ENCODE assay signal across 11 cellular contexts in the genomic region with DNA sequence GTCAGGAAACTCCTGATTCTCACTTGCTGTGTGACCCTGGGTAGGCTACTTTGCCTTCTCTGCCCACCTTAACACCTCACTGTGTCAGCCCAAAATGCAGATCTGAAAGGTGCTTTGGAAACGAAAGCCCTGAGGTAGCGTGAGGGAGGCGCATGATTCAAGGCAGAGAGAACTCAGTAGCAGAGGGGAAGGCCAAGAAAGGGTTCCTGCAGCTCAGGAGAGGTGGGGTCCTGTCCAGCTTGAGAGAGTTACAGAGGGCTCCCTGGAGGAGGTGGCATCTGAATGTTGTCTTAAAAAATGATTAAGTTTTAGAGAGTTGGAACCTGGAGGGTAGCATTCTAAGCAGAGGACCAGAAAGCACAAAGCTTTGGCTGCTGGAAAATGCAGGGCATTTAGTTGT. TPM values are rescaled to one million over a fixed set of nuclear protein-coding genes. Genes with fewer than 3 reads are reported as not detected.
DNase-seq lines count a peak whose midpoint lies in the region; TF ChIP-seq lines count a peak whose summit lies in the region.
"Had no signal": no experiment of that assay in that cellular context is flagged by ENCODE, and none has a peak within 500 bp of the region (broad histone marks: within the 10 kb centered on the region; RNA-seq: fewer than 3 reads in every experiment).

No MANE protein-coding gene starts in this region.

- CTCF ChIA-PET in Calu3 (lab: Charles Lee) = interaction anchor here (0.6 to 1.6 kb wide), 5 partner anchors 11 to 229 kb away, joined by 3 to 16 read pairs (median 7); partner anchors contain the start of gene TGM2

- TF ChIP-seq CTCF in Calu3 (IDR thresholded peaks at IDR 0.05; ENCODE audit: unreplicated experiment) (no peak), Peyer's patch (IDR thresholded peaks at IDR 0.05) (no peak), hepatocyte (IDR thresholded peaks at IDR 0.05; ENCODE audit: poor library complexity) (no peak), sigmoid colon (IDR thresholded peaks at IDR 0.05) (no peak)

- H3K4me1 ChIP-seq in Peyer's patch = peaks cover 3 to 34% (median 12%) of the 10 kb centered on the region in 4 donors
- peaks cover 16% of the 10 kb centered on the region for H3K4me1 ChIP-seq in hepatocyte (ENCODE audit: insufficient read depth)
- H3K4me1 ChIP-seq in sigmoid colon = peaks cover 0 to 38% (median 22%) of the 10 kb centered on the region in 4 donors

- H3K9me2 ChIP-seq in hepatocyte (replicated peaks; ENCODE audit: insufficient read depth) = no peaks in the 10 kb centered on the region

- no peaks in the 10 kb centered on the region for H3K9me3 ChIP-seq in Peyer's patch
- H3K9me3 ChIP-seq in hepatocyte (ENCODE audit: low read depth) = no peaks in the 10 kb centered on the region
- no peaks in the 10 kb centered on the region for H3K9me3 ChIP-seq in sigmoid colon

- H3K27me3 ChIP-seq in Peyer's patch (no peaks in the 10 kb centered on the region), hepatocyte (no peaks in the 10 kb centered on the region), sigmoid colon (no peaks in the 10 kb centered on the region)
- H3K27me3 ChIP-seq: dorsolateral prefrontal cortex had no signal

- peaks cover 0 to 39% (median 0%) of the 10 kb centered on the region in 3 donors for H3K36me3 ChIP-seq in Peyer's patch
- no peaks in the 10 kb centered on the region for H3K36me3 ChIP-seq in hepatocyte (replicated peaks; ENCODE audit: insufficient read depth, low read depth)
- peaks cover 0 to 49% (median 31%) of the 10 kb centered on the region in 4 donors for H3K36me3 ChIP-seq in sigmoid colon

- DNase-seq in Calu3 (no peak), Peyer's patch (no peak), hepatocyte (ENCODE audit: low spot score) (no peak), sigmoid colon (no peak), T1000 (lab: John Stamatoyannopoulos, UW) (no peak), NCI-H2196 treated with DMSO at 0.1 percent for 48 hours (lab: John Stamatoyannopoulos, UW; ENCODE audit: unreplicated experiment) (no peak), GOT3 (lab: John Stamatoyannopoulos, UW) (no peak), OCI-M1 (lab: John Stamatoyannopoulos, UW) (no peak)
- DNase-seq: AML-193, dorsolateral prefrontal cortex, MV-4-11 had no signal

- peak overlapping the region; percentile 3 for H3K4me3 Mint-ChIP-seq in Calu3 (ENCODE audit: low read depth, unreplicated experiment)

- peak overlapping the region; percentile 88 for H3K27ac Mint-ChIP-seq in Calu3 (ENCODE audit: unreplicated experiment)

- H3K27me3 Mint-ChIP-seq in Calu3 (ENCODE audit: unreplicated experiment) = no peaks in the 10 kb centered on the region

- BruUV-seq in Calu3 (replicated peaks; lab: Mats Ljungman, UMichigan) = no TSS peak

- H3K36me3 Mint-ChIP-seq in Calu3 (ENCODE audit: insufficient read depth, unreplicated experiment) = peaks cover 91% of the 10 kb centered on the region

- H3K79me2 ChIP-seq in hepatocyte = no peaks in the 10 kb centered on the region

- no peaks in the 10 kb centered on the region for H3K9me3 Mint-ChIP-seq in Calu3 (ENCODE audit: low read depth, unreplicated experiment)

- no peak overlapping the region for H3K4me3 ChIP-seq in Peyer's patch
- no peak overlapping the region for H3K4me3 ChIP-seq in hepatocyte
- no peak overlapping the region for H3K4me3 ChIP-seq in sigmoid colon

- H3K4me2 ChIP-seq in hepatocyte = no peak overlapping the region

- intact Hi-C loops in Calu3 (cut with micrococcal nuclease; ENCODE audit: unreplicated experiment) = no loop called here
- intact Hi-C loops in sigmoid colon (cut with DNase I) = no loop called here

- TF ChIP-seq EP300 in sigmoid colon (IDR thresholded peaks at IDR 0.05) = no peak

- peaks cover 63% of the 10 kb centered on the region for H3K4me1 Mint-ChIP-seq in Calu3 (ENCODE audit: low read depth, unreplicated experiment)

- WGBS in hepatocyte (ENCODE audit: low lambda C conversion rate, missing lambda C conversion rate) = 94% methylated on average over 3 of the region's 3 CpGs
- WGBS in sigmoid colon, 2 donors = 88 to 94% methylated on average over 3 of the region's 3 CpGs

- no peak overlapping the region for H2AFZ ChIP-seq in hepatocyte

- TF ChIP-seq POLR2A in Peyer's patch (IDR thresholded peaks at IDR 0.05) = no peak
- no peak for TF ChIP-seq POLR2A in sigmoid colon (IDR thresholded peaks at IDR 0.05)

- no peaks in the 10 kb centered on the region for H4K20me1 ChIP-seq in hepatocyte (ENCODE audit: insufficient read depth, poor library complexity, severe bottlenecking)

- H3K27ac ChIP-seq in Peyer's patch = peak overlapping the region; percentile 57 to 95 (median 74)
- H3K27ac ChIP-seq in hepatocyte = peak overlapping the region; percentile 79
- H3K27ac ChIP-seq in sigmoid colon = peak overlapping the region; percentile 60 to 86 (median 72)

RNA-seq across cellular contexts. Expression of gene TGM2, which starts 13.6 kb away (rescaled TPM):
- total RNA-seq in Calu3 (2022) (261 and 311 TPM in 2 replicates), Peyer's patch (100 to 1,000 TPM in 3 of 4 donors, 10 to 100 TPM in 1; 31.4 to 216 (median 145) TPM), hepatocyte (120 and 133 TPM in 2 replicates), sigmoid colon (100 to 1,000 TPM in 2 of 4 donors, 10 to 100 TPM in 2; 14.8 to 104 (median 60.7) TPM)
- polyA plus RNA-seq in hepatocyte (85.8 and 88.5 TPM in 2 replicates), sigmoid colon (10 to 100 TPM in 1 of 3 donors, 1 to 10 TPM in 2; 6.5 to 71.1 (median 7.2) TPM)
